ENCODE assay signal across 8 cellular contexts in the genomic region with DNA sequence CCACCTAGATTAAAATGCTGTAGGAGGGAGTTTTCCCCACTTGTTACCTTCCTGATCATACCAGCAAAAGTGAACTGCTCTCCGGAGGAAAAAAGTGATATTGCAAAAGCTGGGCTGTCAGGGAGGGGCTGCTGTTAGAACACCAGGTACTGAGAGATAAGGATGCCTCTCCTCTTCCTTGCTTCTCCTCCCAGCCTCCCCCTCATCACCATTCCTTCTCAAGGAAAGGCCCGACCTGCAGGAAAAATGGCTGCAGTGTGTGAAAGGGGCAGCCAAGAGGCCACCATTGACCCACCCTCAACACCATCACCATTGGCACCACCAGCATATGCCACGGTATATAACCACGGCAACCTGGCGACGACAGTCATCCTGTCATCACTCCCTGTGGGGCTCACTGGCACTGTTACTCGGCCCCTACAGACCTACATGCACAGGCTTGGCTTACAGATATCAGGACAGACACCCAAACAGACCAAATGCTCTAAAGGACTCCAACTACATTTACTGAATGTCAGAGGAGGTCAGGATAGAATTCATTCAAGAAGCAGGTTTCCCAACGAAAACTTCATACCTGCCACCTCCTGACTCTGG. TPM values are rescaled to one million over a fixed set of nuclear protein-coding genes. Genes with fewer than 3 reads are reported as not detected.
"Had no signal": no experiment of that assay in that cellular context is flagged by ENCODE, and none has a peak within 500 bp of the region (broad histone marks: within the 10 kb centered on the region; RNA-seq: fewer than 3 reads in every experiment).

No MANE protein-coding gene starts in this region.

- H3K4me3 Mint-ChIP-seq: GM23338, H9, IgD-negative memory B cell had no signal

- H3K4me2 ChIP-seq: GM23338 had no signal

- FAIRE-seq: H1, H54, HepG2 had no signal

- H3K27ac ChIP-seq: HL-60 had no signal

- H3K36me3 Mint-ChIP-seq: IgD-negative memory B cell had no signal

- ATAC-seq: GM23338, HepG2 had no signal

- H3K27ac Mint-ChIP-seq: GM23338, H9, IgD-negative memory B cell had no signal

- H3K9me3 Mint-ChIP-seq: GM23338, H9, IgD-negative memory B cell had no signal

- H3K27me3 Mint-ChIP-seq: IgD-negative memory B cell had no signal

- H3K4me3 ChIP-seq: GM23338 had no signal

- DNase-seq: H9, HCEC 1CT had no signal

- H2AFZ ChIP-seq: GM23338 had no signal

RNA-seq across cellular contexts. Expression of gene MDGA1, which starts 13.7 kb away (rescaled TPM):
- total RNA-seq: HepG2 had no signal
